13 cellular contexts compared by ENCODE assay signal in the genomic region with DNA sequence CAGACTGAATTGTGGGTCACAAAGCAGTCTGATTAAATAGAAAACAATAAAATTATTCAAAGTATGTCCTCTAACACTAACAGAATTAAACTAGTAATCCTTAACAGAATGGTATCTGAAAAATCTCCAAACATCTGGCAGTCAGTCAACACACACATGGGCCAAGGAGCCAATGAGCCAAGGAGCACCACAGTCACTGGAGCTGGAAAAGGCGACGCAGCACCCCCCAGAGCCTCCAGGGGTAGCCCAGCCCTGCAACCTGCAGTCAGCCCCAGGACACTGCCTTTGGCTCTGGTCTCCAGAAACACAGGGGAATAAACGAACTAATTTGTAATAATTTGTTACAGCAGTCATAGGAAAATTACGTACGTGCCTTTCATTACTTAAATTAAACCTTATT. TPM values are rescaled to one million over a fixed set of nuclear protein-coding genes. Genes with fewer than 3 reads are reported as not detected.
A peak's percentile ranks its signal among the peaks of the same experiment; 100 is the strongest.
DNase-seq lines count a peak whose midpoint lies in the region; ATAC-seq, FAIRE-seq and TF ChIP-seq lines count a peak whose summit lies in the region.
"Had no signal": no experiment of that assay in that cellular context is flagged by ENCODE, and none has a peak within 500 bp of the region (broad histone marks: within the 10 kb centered on the region; RNA-seq: fewer than 3 reads in every experiment).

No MANE protein-coding gene starts in this region.

- BruUV-seq in K562 (replicated peaks; lab: Mats Ljungman, UMichigan): no TSS peak
- no TSS peak for BruUV-seq in OCI-LY7 (replicated peaks; lab: Mats Ljungman, UMichigan)

- intact Hi-C loops in K562 (cut with micrococcal nuclease): no loop called here
- intact Hi-C loops in head of caudate nucleus (cut with DNase I): no loop called here
- intact Hi-C loops in OCI-LY7 (cut with micrococcal nuclease; ENCODE audit: unreplicated experiment): no loop called here

- 81% methylated on average over 3 of the region's 5 CpGs for WGBS in K562 (ENCODE audit: insufficient coverage, low coverage, missing lambda C conversion rate)

- TF ChIP-seq POLR2A in K562 (conservative IDR thresholded peaks at IDR 0.05): no peak

- in situ Hi-C loops in K562 (cut with MboI): no loop called here

- peak overlapping the region; percentile 29; the same call in 1 of the 2 replicates for H3K4me2 ChIP-seq in K562 (ENCODE audit: insufficient read depth, low read length)
- H3K4me2 ChIP-seq in OCI-LY7 (ENCODE audit: low read length): no peak overlapping the region

- TF ChIP-seq RAD21 in K562 (CRISPR knock-in tag; conservative IDR thresholded peaks at IDR 0.05 in 1 of 2, IDR thresholded peaks at IDR 0.05 in 1 of 2): no peak

- TF ChIP-seq CTCF in K562 (IDR thresholded peaks at IDR 0.05 in 2 of 3, conservative IDR thresholded peaks at IDR 0.05 in 1 of 3; ENCODE audit: insufficient read depth in 2 of 3, low read depth in 1 of 3, low read length in 3 of 3) (peak in 2 of 3 experiments; percentile 23 to 28; a peak in 2 of 6 replicates), OCI-LY7 (conservative IDR thresholded peaks at IDR 0.05; ENCODE audit: low read length) (no peak)

- 0 out of 3 replicates have a peak overlapping the region, but pooled peaks have one; percentile 14 for H3K27ac ChIP-seq in K562 (ENCODE audit: extremely low read depth, low read depth, low read length)
- no peak overlapping the region for H3K27ac ChIP-seq in OCI-LY7 (ENCODE audit: low read depth, low read length, poor library complexity, severe bottlenecking)

- TF ChIP-seq EP300 in K562 (IDR thresholded peaks at IDR 0.05; ENCODE audit: low read length): no peak

- peak overlapping the region in 1 of 2 experiments; percentile 63; a peak in 1 of 4 replicates for H3K9ac ChIP-seq in K562 (ENCODE audit: insufficient read depth in 1 of 2, low read depth in 2 of 2, low read length in 2 of 2)

- H2AFZ ChIP-seq in K562 (ENCODE audit: low read depth, low read length) (no peak overlapping the region), OCI-LY7 (ENCODE audit: low read length) (no peak overlapping the region)

- H3K9me1 ChIP-seq in K562 (ENCODE audit: control insufficient read depth, insufficient read depth, low read length): peaks cover 2% of the 10 kb centered on the region

- no peaks in the 10 kb centered on the region for H3K36me3 ChIP-seq in K562 (ENCODE audit: control insufficient read depth, insufficient read depth, low read length)
- no peaks in the 10 kb centered on the region; the same call in 1 of the 2 replicates for H3K36me3 ChIP-seq in OCI-LY7 (ENCODE audit: insufficient read depth, low read length)

- H4K20me1 ChIP-seq in K562 (replicated peaks; ENCODE audit: control insufficient read depth, insufficient read depth, low read length) (peaks cover 16% of the 10 kb centered on the region), OCI-LY7 (ENCODE audit: insufficient read depth, low read length) (no peaks in the 10 kb centered on the region)

- CTCF ChIA-PET in K562 (lab: Yijun Ruan, JAX; ENCODE audit: low intra/inter-chr PET ratio) (no interaction called here), OCI-LY7 (lab: Charles Lee; ENCODE audit: unreplicated experiment) (no interaction called here)

- H3K4me1 ChIP-seq in K562 (replicated peaks in 1 of 2; ENCODE audit: control insufficient read depth in 2 of 2, insufficient read depth in 2 of 2, low read length in 2 of 2) (peaks cover 10 to 15% of the 10 kb centered on the region in 2 experiments; a peak in 3 of 5 replicates), OCI-LY7 (ENCODE audit: insufficient read depth, low read length, poor library complexity, severe bottlenecking) (no peaks in the 10 kb centered on the region)

- FAIRE-seq in K562 (lab: Jason Lieb, UNC): no peak

- H3K27me3 ChIP-seq in K562 (ENCODE audit: control insufficient read depth in 2 of 2, insufficient read depth in 2 of 2, low read length in 2 of 2): no peaks in the 10 kb centered on the region

- H3K79me2 ChIP-seq in K562 (ENCODE audit: control insufficient read depth, insufficient read depth, low read length): peaks cover 89% of the 10 kb centered on the region
- peaks cover 84% of the 10 kb centered on the region for H3K79me2 ChIP-seq in OCI-LY7 (ENCODE audit: insufficient read depth, low read depth, low read length)

- POLR2A ChIA-PET in K562 (lab: Yijun Ruan, JAX): interaction anchor here (1.2 kb wide), 1 partner anchor 12 kb away, joined by 3 read pairs; the partner anchor contains the start of gene TUBGCP3
- POLR2A ChIA-PET in OCI-LY7 (lab: Charles Lee): no interaction called here

- H3K4me3 ChIP-seq in K562 (no peak overlapping the region), OCI-LY7 (ENCODE audit: low read depth, low read length, poor library complexity, severe bottlenecking) (no peak overlapping the region)

- peak; percentile 97 for ATAC-seq in K562
- ATAC-seq in HG03135 (IDR thresholded peaks at IDR 0.05; ENCODE audit: unreplicated experiment): no peak
- ATAC-seq: Right ventricle myocardium inferior had no signal

- DNase-seq in AG08396 (ENCODE audit: low spot score) (peak; percentile 65), GM04504 (ENCODE audit: low read depth) (peak; percentile 39), K562 (ENCODE audit: extremely low read depth in 1 of 4, low spot score in 3 of 4) (peak in 3 of 4 experiments; percentile 27 to 38 (median 28)), iPS-NIHi7 (ENCODE audit: extremely low spot score) (peak; percentile 59), head of caudate nucleus (no peak), OCI-LY7 (ENCODE audit: low spot score) (no peak), HPDE6-E6E7 (ENCODE audit: extremely low spot score) (no peak)
- DNase-seq: kidney glomerular epithelial cell, natural killer cell, NCI-H1417 treated with DMSO at 0.1 percent for 48 hours, NCI-H526 had no signal

- no peaks in the 10 kb centered on the region for H3K9me2 ChIP-seq in OCI-LY7 (ENCODE audit: insufficient read depth, low read length)

- H3K9me3 ChIP-seq in K562 (replicated peaks; ENCODE audit: control insufficient read depth, insufficient read depth, low read depth, low read length): no peaks in the 10 kb centered on the region
- no peaks in the 10 kb centered on the region for H3K9me3 ChIP-seq in OCI-LY7 (ENCODE audit: low read length)

TF ChIP-seq in K562, 482 proteins besides CTCF, POLR2A, EP300 and RAD21 (continues in another document):
- no peak for TF ChIP-seq SP1 (CRISPR knock-in tag; IDR thresholded peaks at IDR 0.05)
- TF ChIP-seq, protein P1, sequence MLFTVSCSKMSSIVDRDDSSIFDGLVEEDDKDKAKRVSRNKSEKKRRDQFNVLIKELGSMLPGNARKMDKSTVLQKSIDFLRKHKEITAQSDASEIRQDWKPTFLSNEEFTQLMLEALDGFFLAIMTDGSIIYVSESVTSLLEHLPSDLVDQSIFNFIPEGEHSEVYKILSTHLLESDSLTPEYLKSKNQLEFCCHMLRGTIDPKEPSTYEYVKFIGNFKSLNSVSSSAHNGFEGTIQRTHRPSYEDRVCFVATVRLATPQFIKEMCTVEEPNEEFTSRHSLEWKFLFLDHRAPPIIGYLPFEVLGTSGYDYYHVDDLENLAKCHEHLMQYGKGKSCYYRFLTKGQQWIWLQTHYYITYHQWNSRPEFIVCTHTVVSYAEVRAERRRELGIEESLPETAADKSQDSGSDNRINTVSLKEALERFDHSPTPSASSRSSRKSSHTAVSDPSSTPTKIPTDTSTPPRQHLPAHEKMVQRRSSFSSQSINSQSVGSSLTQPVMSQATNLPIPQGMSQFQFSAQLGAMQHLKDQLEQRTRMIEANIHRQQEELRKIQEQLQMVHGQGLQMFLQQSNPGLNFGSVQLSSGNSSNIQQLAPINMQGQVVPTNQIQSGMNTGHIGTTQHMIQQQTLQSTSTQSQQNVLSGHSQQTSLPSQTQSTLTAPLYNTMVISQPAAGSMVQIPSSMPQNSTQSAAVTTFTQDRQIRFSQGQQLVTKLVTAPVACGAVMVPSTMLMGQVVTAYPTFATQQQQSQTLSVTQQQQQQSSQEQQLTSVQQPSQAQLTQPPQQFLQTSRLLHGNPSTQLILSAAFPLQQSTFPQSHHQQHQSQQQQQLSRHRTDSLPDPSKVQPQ (CRISPR knock-in tag; IDR thresholded peaks at IDR 0.05; ENCODE audit: borderline replicate concordance): no peak

RNA-seq across cellular contexts. Expression of gene TUBGCP3, which starts 12.3 kb away (rescaled TPM):
- 90.0 and 116 TPM in 2 replicates for total RNA-seq in K562 (2011; cell fraction: chromatin; rRNA removed; ENCODE audit: low replicate concordance)
- 35.5 and 45.8 TPM in 2 replicates for total RNA-seq in K562 (2011; cell fraction: nucleolus; rRNA removed)
- 72.4 and 102 TPM in 2 replicates for total RNA-seq in K562 (2011; cell fraction: nucleoplasm; rRNA removed)
- 11.8 and 12.4 TPM in 2 replicates for total RNA-seq in K562 (2014; rRNA removed)
- 14.2 and 15.4 TPM in 2 replicates for total RNA-seq in K562 (2014; rRNA removed; fragmentation: Illumina TruSeq; extraction: Trizol)
- 14.0 and 15.2 TPM in 2 replicates for total RNA-seq in K562 (2015; rRNA removed; fragmentation: Illumina TruSeq; extraction: Trizol)
- total RNA-seq in K562 (2021): 24.8 and 27.8 TPM in 2 replicates
- 20.2 and 21.0 TPM in 2 replicates for polyA plus RNA-seq in K562 (2011; rRNA removed)
- 21.9 and 30.6 TPM in 2 replicates for polyA plus RNA-seq in K562 (2011; cell fraction: cytosol; rRNA removed)
- polyA plus RNA-seq in K562 (2011; cell fraction: nucleus; rRNA removed): 54.8 and 55.0 TPM in 2 replicates
- polyA plus RNA-seq in K562 (2012): 15.8 and 17.5 TPM in 2 replicates
- 18.2 and 19.8 TPM in 2 replicates for polyA plus RNA-seq in K562 (2014; fragmentation: Illumina TruSeq; extraction: Trizol)
- polyA plus RNA-seq in K562 (2014; fragmentation: Nextera tagmentation; extraction: Ambion mirVana): 1 to 10 TPM; 3.0 to 3.6 TPM
- 17.3 and 17.9 TPM in 2 replicates for polyA plus RNA-seq in K562 (2014; rRNA removed)
- polyA minus RNA-seq in K562 (2011; rRNA and poly(A)+ RNA removed): 43.9 and 46.2 TPM in 2 replicates
- 15.8 and 16.5 TPM in 2 replicates for polyA minus RNA-seq in K562 (2011; cell fraction: cytosol; rRNA and poly(A)+ RNA removed)
- 38.0 and 58.4 TPM in 2 replicates for polyA minus RNA-seq in K562 (2011; cell fraction: nucleus; rRNA and poly(A)+ RNA removed)
- total RNA-seq in OCI-LY7 (2014; rRNA removed; shearing (Covaris generic)): 18.4 and 19.4 TPM in 2 replicates
- total RNA-seq in OCI-LY7 (2022): 36.2 and 39.0 TPM in 2 replicates

Comparison
In these comparisons a context has a peak if more than half of its experiments do, and no peak if none do; other contexts are left out.
1. DNase-seq: peak in AG08396 (single experiment), GM04504 (single experiment), K562 (3 of 4) and iPS-NIHi7 (single experiment); none in head of caudate nucleus (0 of 42), OCI-LY7 (single experiment) and HPDE6-E6E7 (single experiment).